ENCODE assay signal across 1 cellular context in the genomic region with DNA sequence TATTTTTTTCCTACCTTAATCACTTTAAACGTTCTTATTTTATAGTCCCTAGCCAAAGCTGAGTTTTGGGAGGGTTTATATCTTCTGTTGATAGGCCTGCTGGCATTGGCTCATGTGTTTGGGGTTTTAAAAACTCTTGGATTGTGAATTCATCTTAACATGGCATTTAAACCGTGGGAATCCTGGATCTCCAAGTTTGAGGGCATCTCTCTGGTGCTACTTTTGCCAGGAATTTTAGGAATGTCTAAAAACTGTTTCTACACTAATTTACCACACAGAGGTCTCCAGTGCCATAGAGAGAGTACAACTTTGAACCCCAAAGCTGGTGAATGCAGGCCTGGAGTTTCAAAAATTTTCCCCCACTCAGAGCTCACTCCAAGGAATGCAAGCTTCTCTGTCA.
TF ChIP-seq lines count a peak whose summit lies in the region.

No MANE protein-coding gene starts in this region.

TF ChIP-seq in GM23338, 12 proteins besides CTCF, POLR2A, EP300 and RAD21 (continued from another document):
- TF ChIP-seq, protein P1, sequence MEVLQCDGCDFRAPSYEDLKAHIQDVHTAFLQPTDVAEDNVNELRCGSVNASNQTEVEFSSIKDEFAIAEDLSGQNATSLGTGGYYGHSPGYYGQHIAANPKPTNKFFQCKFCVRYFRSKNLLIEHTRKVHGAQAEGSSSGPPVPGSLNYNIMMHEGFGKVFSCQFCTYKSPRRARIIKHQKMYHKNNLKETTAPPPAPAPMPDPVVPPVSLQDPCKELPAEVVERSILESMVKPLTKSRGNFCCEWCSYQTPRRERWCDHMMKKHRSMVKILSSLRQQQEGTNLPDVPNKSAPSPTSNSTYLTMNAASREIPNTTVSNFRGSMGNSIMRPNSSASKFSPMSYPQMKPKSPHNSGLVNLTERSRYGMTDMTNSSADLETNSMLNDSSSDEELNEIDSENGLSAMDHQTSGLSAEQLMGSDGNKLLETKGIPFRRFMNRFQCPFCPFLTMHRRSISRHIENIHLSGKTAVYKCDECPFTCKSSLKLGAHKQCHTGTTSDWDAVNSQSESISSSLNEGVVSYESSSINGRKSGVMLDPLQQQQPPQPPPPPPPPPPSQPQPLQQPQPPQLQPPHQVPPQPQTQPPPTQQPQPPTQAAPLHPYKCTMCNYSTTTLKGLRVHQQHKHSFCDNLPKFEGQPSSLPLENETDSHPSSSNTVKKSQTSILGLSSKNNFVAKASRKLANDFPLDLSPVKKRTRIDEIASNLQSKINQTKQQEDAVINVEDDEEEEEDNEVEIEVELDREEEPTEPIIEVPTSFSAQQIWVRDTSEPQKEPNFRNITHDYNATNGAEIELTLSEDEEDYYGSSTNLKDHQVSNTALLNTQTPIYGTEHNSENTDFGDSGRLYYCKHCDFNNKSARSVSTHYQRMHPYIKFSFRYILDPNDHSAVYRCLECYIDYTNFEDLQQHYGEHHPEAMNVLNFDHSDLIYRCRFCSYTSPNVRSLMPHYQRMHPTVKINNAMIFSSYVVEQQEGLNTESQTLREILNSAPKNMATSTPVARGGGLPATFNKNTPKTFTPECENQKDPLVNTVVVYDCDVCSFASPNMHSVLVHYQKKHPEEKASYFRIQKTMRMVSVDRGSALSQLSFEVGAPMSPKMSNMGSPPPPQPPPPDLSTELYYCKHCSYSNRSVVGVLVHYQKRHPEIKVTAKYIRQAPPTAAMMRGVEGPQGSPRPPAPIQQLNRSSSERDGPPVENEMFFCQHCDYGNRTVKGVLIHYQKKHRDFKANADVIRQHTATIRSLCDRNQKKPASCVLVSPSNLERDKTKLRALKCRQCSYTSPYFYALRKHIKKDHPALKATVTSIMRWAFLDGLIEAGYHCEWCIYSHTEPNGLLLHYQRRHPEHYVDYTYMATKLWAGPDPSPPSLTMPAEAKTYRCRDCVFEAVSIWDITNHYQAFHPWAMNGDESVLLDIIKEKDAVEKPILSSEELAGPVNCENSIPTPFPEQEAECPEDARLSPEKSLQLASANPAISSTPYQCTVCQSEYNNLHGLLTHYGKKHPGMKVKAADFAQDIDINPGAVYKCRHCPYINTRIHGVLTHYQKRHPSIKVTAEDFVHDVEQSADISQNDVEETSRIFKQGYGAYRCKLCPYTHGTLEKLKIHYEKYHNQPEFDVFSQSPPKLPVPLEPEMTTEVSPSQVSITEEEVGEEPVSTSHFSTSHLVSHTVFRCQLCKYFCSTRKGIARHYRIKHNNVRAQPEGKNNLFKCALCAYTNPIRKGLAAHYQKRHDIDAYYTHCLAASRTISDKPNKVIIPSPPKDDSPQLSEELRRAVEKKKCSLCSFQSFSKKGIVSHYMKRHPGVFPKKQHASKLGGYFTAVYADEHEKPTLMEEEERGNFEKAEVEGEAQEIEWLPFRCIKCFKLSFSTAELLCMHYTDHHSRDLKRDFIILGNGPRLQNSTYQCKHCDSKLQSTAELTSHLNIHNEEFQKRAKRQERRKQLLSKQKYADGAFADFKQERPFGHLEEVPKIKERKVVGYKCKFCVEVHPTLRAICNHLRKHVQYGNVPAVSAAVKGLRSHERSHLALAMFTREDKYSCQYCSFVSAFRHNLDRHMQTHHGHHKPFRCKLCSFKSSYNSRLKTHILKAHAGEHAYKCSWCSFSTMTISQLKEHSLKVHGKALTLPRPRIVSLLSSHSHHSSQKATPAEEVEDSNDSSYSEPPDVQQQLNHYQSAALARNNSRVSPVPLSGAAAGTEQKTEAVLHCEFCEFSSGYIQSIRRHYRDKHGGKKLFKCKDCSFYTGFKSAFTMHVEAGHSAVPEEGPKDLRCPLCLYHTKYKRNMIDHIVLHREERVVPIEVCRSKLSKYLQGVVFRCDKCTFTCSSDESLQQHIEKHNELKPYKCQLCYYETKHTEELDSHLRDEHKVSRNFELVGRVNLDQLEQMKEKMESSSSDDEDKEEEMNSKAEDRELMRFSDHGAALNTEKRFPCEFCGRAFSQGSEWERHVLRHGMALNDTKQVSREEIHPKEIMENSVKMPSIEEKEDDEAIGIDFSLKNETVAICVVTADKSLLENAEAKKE (CRISPR knock-in tag; IDR thresholded peaks at IDR 0.05) = no peak
- TF ChIP-seq, protein P2, sequence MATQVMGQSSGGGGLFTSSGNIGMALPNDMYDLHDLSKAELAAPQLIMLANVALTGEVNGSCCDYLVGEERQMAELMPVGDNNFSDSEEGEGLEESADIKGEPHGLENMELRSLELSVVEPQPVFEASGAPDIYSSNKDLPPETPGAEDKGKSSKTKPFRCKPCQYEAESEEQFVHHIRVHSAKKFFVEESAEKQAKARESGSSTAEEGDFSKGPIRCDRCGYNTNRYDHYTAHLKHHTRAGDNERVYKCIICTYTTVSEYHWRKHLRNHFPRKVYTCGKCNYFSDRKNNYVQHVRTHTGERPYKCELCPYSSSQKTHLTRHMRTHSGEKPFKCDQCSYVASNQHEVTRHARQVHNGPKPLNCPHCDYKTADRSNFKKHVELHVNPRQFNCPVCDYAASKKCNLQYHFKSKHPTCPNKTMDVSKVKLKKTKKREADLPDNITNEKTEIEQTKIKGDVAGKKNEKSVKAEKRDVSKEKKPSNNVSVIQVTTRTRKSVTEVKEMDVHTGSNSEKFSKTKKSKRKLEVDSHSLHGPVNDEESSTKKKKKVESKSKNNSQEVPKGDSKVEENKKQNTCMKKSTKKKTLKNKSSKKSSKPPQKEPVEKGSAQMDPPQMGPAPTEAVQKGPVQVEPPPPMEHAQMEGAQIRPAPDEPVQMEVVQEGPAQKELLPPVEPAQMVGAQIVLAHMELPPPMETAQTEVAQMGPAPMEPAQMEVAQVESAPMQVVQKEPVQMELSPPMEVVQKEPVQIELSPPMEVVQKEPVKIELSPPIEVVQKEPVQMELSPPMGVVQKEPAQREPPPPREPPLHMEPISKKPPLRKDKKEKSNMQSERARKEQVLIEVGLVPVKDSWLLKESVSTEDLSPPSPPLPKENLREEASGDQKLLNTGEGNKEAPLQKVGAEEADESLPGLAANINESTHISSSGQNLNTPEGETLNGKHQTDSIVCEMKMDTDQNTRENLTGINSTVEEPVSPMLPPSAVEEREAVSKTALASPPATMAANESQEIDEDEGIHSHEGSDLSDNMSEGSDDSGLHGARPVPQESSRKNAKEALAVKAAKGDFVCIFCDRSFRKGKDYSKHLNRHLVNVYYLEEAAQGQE (IDR thresholded peaks at IDR 0.05; ENCODE audit: unreplicated experiment) = no peak
- no peak for TF ChIP-seq JUNB (IDR thresholded peaks at IDR 0.05; ENCODE audit: unreplicated experiment)
- TF ChIP-seq ZNF114 (CRISPR knock-in tag; IDR thresholded peaks at IDR 0.05) = no peak
